ENCODE assay signal across 8 cellular contexts in the genomic region with DNA sequence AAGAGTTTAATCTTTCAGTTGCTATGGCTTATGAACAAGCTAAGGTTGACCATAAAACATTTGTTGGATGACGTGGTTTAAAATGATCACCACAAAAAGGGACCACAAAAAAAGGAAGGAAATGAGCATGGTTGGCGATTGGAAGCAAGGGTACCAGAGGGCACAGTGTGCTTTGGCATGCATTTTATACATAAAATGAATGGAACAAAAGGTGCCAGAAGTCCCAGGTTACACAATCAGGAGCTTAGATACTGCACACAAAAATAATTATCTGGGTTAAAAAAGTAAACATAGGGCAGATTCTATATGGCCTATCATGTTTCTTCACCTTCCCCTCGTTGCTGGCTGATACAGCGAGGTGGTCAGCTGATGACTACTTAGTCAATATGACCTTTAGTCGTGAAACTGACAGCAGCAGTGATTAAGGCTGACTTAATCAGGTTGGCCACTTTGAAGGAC. TPM values are rescaled to one million over a fixed set of nuclear protein-coding genes. Genes with fewer than 3 reads are reported as not detected.
DNase-seq lines count a peak whose midpoint lies in the region; ATAC-seq and TF ChIP-seq lines count a peak whose summit lies in the region.

No MANE protein-coding gene starts in this region.

- H3K27ac ChIP-seq in ascending aorta = peak overlapping the region; percentile 43 to 60

- no peak for ATAC-seq in HG02798 (IDR thresholded peaks at IDR 0.05; ENCODE audit: poor library complexity, unreplicated experiment)

- no peaks in the 10 kb centered on the region for H3K27me3 Mint-ChIP-seq in activated T-helper 1 cell treated with anti-CD3 and anti-CD28 coated beads, Interleukin-12 subunit alpha, Interleukin-12 subunit beta, Interleukin-2, Interleukin-4 antibody, amounts not matched to agents 30 ng/mL and 10 ng/mL and 1 ng/mL, durations not matched to agents 14 hours and 24 hours and 36 hours (ENCODE audit: insufficient read depth)

- peaks cover 35% of the 10 kb centered on the region for H3K36me3 Mint-ChIP-seq in activated T-helper 1 cell treated with anti-CD3 and anti-CD28 coated beads, Interleukin-12 subunit alpha, Interleukin-12 subunit beta, Interleukin-2, Interleukin-4 antibody, amounts not matched to agents 30 ng/mL and 10 ng/mL and 1 ng/mL, durations not matched to agents 14 hours and 24 hours and 36 hours (ENCODE audit: low read depth)

- no peaks in the 10 kb centered on the region for H3K4me1 Mint-ChIP-seq in activated T-helper 1 cell treated with anti-CD3 and anti-CD28 coated beads, Interleukin-12 subunit alpha, Interleukin-12 subunit beta, Interleukin-2, Interleukin-4 antibody, amounts not matched to agents 30 ng/mL and 10 ng/mL and 1 ng/mL, durations not matched to agents 14 hours and 24 hours and 36 hours (ENCODE audit: low read depth)

- peaks cover 30 to 44% of the 10 kb centered on the region in 2 donors for H3K36me3 ChIP-seq in ascending aorta

- no peaks in the 10 kb centered on the region for H3K9me3 Mint-ChIP-seq in activated T-helper 1 cell treated with anti-CD3 and anti-CD28 coated beads, Interleukin-12 subunit alpha, Interleukin-12 subunit beta, Interleukin-2, Interleukin-4 antibody, amounts not matched to agents 30 ng/mL and 10 ng/mL and 1 ng/mL, durations not matched to agents 14 hours and 24 hours and 36 hours

- no peaks in the 10 kb centered on the region for H3K27me3 ChIP-seq in ascending aorta

- no peak for TF ChIP-seq CTCF in GM10266 (IDR thresholded peaks at IDR 0.05; ENCODE audit: control insufficient read depth, insufficient read depth, low read depth, missing control alignments)
- no peak for TF ChIP-seq CTCF in ascending aorta (IDR thresholded peaks at IDR 0.05)

- intact Hi-C loops in ascending aorta (cut with DNase I) = no loop called here
- intact Hi-C loops in activated T-helper 1 cell treated with anti-CD3 and anti-CD28 coated beads, Interleukin-12 subunit alpha, Interleukin-12 subunit beta, Interleukin-2, Interleukin-4 antibody, amounts not matched to agents 30 ng/mL and 10 ng/mL and 1 ng/mL, durations not matched to agents 14 hours and 24 hours and 36 hours (cut with micrococcal nuclease) = loop anchor here (2.0 kb wide), 1 partner anchor 15 kb away; no protein-coding TSS in a partner anchor
- intact Hi-C loops in posterior vena cava (cut with DNase I) = loop anchor here in 1 of 2 donors (2.0 kb wide), 1 partner anchor 41 kb away; no protein-coding TSS in a partner anchor

- no peak overlapping the region for H3K4me3 ChIP-seq in ascending aorta

- H3K9me3 ChIP-seq in ascending aorta = no peaks in the 10 kb centered on the region

- no peak overlapping the region for H3K4me3 Mint-ChIP-seq in activated T-helper 1 cell treated with anti-CD3 and anti-CD28 coated beads, Interleukin-12 subunit alpha, Interleukin-12 subunit beta, Interleukin-2, Interleukin-4 antibody, amounts not matched to agents 30 ng/mL and 10 ng/mL and 1 ng/mL, durations not matched to agents 14 hours and 24 hours and 36 hours

- no peak overlapping the region for H3K27ac Mint-ChIP-seq in activated T-helper 1 cell treated with anti-CD3 and anti-CD28 coated beads, Interleukin-12 subunit alpha, Interleukin-12 subunit beta, Interleukin-2, Interleukin-4 antibody, amounts not matched to agents 30 ng/mL and 10 ng/mL and 1 ng/mL, durations not matched to agents 14 hours and 24 hours and 36 hours

- H3K4me1 ChIP-seq in ascending aorta = peaks cover 5 to 8% of the 10 kb centered on the region in 2 donors

- DNase-seq in GM10266 (ENCODE audit: extremely low spot score) (peak; percentile 10), HuH-7.5 (ENCODE audit: low spot score) (peak; percentile 19), ascending aorta (ENCODE audit: low spot score in 2 of 2) (no peak), myocyte (ENCODE audit: low read depth) (peak; percentile 64), AG08395 (ENCODE audit: low spot score) (no peak), posterior vena cava (ENCODE audit: low spot score) (no peak)
- DNase-seq in activated T-helper 1 cell treated with anti-CD3 and anti-CD28 coated beads, Interleukin-12 subunit alpha, Interleukin-12 subunit beta, Interleukin-2, Interleukin-4 antibody, amounts not matched to agents 30 ng/mL and 10 ng/mL and 1 ng/mL, durations not matched to agents 14 hours and 24 hours and 36 hours (ENCODE audit: low spot score) = no peak

RNA-seq across cellular contexts. Expression of a gene that starts 50.7 kb away (rescaled TPM):
- 62.2 TPM for total RNA-seq in ascending aorta
- 65.0 and 68.7 TPM in 2 replicates for total RNA-seq in myocyte
- polyA plus RNA-seq in myocyte (2012) = 31.2 TPM
- 61.0 and 65.5 TPM in 2 replicates for total RNA-seq in activated T-helper 1 cell treated with anti-CD3 and anti-CD28 coated beads, Interleukin-12 subunit alpha, Interleukin-12 subunit beta, Interleukin-2, Interleukin-4 antibody, amounts not matched to agents 30 ng/mL and 10 ng/mL and 1 ng/mL, durations not matched to agents 14 hours and 24 hours and 36 hours
- 10 to 100 TPM; 42.6 to 42.7 TPM for total RNA-seq in posterior vena cava

RNA-seq across cellular contexts. Expression of a gene that starts 58.8 kb away (rescaled TPM):
- total RNA-seq in ascending aorta (18.1 TPM), myocyte (21.7 and 36.7 TPM in 2 replicates), posterior vena cava (10 to 100 TPM; 32.9 to 44.0 TPM)
- 29.3 TPM for polyA plus RNA-seq in myocyte (2012)
- 0.07 and 0.31 TPM in 2 replicates for total RNA-seq in activated T-helper 1 cell treated with anti-CD3 and anti-CD28 coated beads, Interleukin-12 subunit alpha, Interleukin-12 subunit beta, Interleukin-2, Interleukin-4 antibody, amounts not matched to agents 30 ng/mL and 10 ng/mL and 1 ng/mL, durations not matched to agents 14 hours and 24 hours and 36 hours

Comparison
In these comparisons a context has a peak if more than half of its experiments do, and no peak if none do; other contexts are left out.
1. DNase-seq: peak in GM10266 (single experiment), HuH-7.5 (single experiment) and myocyte (single experiment); none in ascending aorta (0 of 2), activated T-helper 1 cell treated with anti-CD3 and anti-CD28 coated beads, Interleukin-12 subunit alpha, Interleukin-12 subunit beta, Interleukin-2, Interleukin-4 antibody, amounts not matched to agents 30 ng/mL and 10 ng/mL and 1 ng/mL, durations not matched to agents 14 hours and 24 hours and 36 hours (single experiment), AG08395 (single experiment) and posterior vena cava (single experiment).
2. RNA of a gene that starts 58.8 kb away (total RNA-seq): 32.9 to 44.0 TPM in posterior vena cava, 21.7 to 36.7 TPM in myocyte and 18.1 TPM in ascending aorta (single experiment); 0.07 to 0.31 TPM in activated T-helper 1 cell treated with anti-CD3 and anti-CD28 coated beads, Interleukin-12 subunit alpha, Interleukin-12 subunit beta, Interleukin-2, Interleukin-4 antibody, amounts not matched to agents 30 ng/mL and 10 ng/mL and 1 ng/mL, durations not matched to agents 14 hours and 24 hours and 36 hours; every median in the first group is over 10 times any median in the second.